Comparison of ENCODE assay signal across 2 cellular contexts in the genomic region with DNA sequence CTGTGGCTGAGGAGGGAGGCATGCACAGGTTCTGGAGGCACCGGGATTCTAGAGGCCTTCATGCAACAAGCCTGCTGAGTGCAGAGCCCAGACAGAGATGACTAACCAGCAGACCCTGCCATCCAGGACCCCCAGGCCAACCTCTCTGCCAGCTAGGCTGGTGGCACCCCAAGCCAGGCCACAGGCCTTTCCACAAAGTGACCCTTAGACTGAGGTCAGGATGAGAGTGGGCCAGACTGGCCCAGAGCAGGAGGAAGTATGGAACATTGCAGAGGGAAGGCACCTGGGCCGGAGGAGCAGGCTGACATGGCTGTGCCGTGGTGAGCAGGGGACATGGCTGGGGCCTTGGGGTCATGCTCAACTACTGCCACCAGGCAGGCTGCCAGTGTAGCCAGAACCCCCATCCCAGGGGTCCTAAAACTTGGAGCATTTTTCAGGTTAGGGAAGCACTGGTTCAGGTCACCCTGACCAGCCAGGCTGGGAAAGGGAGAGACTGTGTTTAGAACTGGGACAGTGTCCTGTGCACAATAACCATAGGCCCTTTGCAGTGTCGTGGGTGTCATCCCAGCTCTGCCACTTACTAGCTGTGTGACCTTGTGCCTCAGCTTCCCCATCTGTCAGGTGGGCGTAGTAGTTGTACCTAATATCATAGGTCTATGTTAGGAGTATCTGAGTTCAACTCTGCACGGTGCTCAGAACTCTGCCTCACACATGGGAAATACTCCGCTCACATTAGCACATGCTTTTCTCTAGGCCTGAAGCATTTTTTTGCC.
TF ChIP-seq lines count a peak whose summit lies in the region.

No MANE protein-coding gene starts in this region.

TF ChIP-seq in WTC11, 78 proteins besides CTCF, POLR2A, EP300 and RAD21:
- TF ChIP-seq ZBTB21 (CRISPR knock-in tag; IDR thresholded peaks at IDR 0.05; ENCODE audit: borderline replicate concordance) (no peak), TEAD4 (CRISPR knock-in tag; IDR thresholded peaks at IDR 0.05) (no peak), SMAD3 (CRISPR knock-in tag; IDR thresholded peaks at IDR 0.05; ENCODE audit: borderline replicate concordance) (no peak), CREM (CRISPR knock-in tag; IDR thresholded peaks at IDR 0.05) (no peak), ZNF232 (CRISPR knock-in tag; IDR thresholded peaks at IDR 0.05) (no peak), GABPB1 (CRISPR knock-in tag; IDR thresholded peaks at IDR 0.05) (no peak), ELF4 (CRISPR knock-in tag; IDR thresholded peaks at IDR 0.05; ENCODE audit: low read depth) (no peak), ZNF138 (CRISPR knock-in tag; conservative IDR thresholded peaks at IDR 0.05) (no peak)
- TF ChIP-seq, protein P1, sequence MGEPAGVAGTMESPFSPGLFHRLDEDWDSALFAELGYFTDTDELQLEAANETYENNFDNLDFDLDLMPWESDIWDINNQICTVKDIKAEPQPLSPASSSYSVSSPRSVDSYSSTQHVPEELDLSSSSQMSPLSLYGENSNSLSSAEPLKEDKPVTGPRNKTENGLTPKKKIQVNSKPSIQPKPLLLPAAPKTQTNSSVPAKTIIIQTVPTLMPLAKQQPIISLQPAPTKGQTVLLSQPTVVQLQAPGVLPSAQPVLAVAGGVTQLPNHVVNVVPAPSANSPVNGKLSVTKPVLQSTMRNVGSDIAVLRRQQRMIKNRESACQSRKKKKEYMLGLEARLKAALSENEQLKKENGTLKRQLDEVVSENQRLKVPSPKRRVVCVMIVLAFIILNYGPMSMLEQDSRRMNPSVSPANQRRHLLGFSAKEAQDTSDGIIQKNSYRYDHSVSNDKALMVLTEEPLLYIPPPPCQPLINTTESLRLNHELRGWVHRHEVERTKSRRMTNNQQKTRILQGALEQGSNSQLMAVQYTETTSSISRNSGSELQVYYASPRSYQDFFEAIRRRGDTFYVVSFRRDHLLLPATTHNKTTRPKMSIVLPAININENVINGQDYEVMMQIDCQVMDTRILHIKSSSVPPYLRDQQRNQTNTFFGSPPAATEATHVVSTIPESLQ (CRISPR knock-in tag; IDR thresholded peaks at IDR 0.05) = no peak
- TF ChIP-seq, protein P2, sequence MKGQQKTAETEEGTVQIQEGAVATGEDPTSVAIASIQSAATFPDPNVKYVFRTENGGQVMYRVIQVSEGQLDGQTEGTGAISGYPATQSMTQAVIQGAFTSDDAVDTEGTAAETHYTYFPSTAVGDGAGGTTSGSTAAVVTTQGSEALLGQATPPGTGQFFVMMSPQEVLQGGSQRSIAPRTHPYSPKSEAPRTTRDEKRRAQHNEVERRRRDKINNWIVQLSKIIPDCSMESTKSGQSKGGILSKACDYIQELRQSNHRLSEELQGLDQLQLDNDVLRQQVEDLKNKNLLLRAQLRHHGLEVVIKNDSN (CRISPR knock-in tag; IDR thresholded peaks at IDR 0.05) = no peak
- TF ChIP-seq, protein P3, sequence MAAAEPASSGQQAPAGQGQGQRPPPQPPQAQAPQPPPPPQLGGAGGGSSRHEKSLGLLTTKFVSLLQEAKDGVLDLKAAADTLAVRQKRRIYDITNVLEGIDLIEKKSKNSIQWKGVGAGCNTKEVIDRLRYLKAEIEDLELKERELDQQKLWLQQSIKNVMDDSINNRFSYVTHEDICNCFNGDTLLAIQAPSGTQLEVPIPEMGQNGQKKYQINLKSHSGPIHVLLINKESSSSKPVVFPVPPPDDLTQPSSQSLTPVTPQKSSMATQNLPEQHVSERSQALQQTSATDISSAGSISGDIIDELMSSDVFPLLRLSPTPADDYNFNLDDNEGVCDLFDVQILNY (CRISPR knock-in tag; IDR thresholded peaks at IDR 0.05) = no peak
- TF ChIP-seq, protein P4, sequence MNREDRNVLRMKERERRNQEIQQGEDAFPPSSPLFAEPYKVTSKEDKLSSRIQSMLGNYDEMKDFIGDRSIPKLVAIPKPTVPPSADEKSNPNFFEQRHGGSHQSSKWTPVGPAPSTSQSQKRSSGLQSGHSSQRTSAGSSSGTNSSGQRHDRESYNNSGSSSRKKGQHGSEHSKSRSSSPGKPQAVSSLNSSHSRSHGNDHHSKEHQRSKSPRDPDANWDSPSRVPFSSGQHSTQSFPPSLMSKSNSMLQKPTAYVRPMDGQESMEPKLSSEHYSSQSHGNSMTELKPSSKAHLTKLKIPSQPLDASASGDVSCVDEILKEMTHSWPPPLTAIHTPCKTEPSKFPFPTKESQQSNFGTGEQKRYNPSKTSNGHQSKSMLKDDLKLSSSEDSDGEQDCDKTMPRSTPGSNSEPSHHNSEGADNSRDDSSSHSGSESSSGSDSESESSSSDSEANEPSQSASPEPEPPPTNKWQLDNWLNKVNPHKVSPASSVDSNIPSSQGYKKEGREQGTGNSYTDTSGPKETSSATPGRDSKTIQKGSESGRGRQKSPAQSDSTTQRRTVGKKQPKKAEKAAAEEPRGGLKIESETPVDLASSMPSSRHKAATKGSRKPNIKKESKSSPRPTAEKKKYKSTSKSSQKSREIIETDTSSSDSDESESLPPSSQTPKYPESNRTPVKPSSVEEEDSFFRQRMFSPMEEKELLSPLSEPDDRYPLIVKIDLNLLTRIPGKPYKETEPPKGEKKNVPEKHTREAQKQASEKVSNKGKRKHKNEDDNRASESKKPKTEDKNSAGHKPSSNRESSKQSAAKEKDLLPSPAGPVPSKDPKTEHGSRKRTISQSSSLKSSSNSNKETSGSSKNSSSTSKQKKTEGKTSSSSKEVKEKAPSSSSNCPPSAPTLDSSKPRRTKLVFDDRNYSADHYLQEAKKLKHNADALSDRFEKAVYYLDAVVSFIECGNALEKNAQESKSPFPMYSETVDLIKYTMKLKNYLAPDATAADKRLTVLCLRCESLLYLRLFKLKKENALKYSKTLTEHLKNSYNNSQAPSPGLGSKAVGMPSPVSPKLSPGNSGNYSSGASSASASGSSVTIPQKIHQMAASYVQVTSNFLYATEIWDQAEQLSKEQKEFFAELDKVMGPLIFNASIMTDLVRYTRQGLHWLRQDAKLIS (CRISPR knock-in tag; IDR thresholded peaks at IDR 0.05; ENCODE audit: borderline replicate concordance) = no peak

TF ChIP-seq in H1, 55 proteins besides CTCF, POLR2A, EP300 and RAD21:
- TF ChIP-seq, protein P5, sequence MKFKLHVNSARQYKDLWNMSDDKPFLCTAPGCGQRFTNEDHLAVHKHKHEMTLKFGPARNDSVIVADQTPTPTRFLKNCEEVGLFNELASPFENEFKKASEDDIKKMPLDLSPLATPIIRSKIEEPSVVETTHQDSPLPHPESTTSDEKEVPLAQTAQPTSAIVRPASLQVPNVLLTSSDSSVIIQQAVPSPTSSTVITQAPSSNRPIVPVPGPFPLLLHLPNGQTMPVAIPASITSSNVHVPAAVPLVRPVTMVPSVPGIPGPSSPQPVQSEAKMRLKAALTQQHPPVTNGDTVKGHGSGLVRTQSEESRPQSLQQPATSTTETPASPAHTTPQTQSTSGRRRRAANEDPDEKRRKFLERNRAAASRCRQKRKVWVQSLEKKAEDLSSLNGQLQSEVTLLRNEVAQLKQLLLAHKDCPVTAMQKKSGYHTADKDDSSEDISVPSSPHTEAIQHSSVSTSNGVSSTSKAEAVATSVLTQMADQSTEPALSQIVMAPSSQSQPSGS (IDR thresholded peaks at IDR 0.05; ENCODE audit: low read length) = no peak
- TF ChIP-seq CBX5 (IDR thresholded peaks at IDR 0.05; ENCODE audit: low read depth, low read length) = no peak
- TF ChIP-seq GABPA (IDR thresholded peaks at IDR 0.05; ENCODE audit: borderline replicate concordance, insufficient read depth, low read length) = no peak
- TF ChIP-seq, protein P6, sequence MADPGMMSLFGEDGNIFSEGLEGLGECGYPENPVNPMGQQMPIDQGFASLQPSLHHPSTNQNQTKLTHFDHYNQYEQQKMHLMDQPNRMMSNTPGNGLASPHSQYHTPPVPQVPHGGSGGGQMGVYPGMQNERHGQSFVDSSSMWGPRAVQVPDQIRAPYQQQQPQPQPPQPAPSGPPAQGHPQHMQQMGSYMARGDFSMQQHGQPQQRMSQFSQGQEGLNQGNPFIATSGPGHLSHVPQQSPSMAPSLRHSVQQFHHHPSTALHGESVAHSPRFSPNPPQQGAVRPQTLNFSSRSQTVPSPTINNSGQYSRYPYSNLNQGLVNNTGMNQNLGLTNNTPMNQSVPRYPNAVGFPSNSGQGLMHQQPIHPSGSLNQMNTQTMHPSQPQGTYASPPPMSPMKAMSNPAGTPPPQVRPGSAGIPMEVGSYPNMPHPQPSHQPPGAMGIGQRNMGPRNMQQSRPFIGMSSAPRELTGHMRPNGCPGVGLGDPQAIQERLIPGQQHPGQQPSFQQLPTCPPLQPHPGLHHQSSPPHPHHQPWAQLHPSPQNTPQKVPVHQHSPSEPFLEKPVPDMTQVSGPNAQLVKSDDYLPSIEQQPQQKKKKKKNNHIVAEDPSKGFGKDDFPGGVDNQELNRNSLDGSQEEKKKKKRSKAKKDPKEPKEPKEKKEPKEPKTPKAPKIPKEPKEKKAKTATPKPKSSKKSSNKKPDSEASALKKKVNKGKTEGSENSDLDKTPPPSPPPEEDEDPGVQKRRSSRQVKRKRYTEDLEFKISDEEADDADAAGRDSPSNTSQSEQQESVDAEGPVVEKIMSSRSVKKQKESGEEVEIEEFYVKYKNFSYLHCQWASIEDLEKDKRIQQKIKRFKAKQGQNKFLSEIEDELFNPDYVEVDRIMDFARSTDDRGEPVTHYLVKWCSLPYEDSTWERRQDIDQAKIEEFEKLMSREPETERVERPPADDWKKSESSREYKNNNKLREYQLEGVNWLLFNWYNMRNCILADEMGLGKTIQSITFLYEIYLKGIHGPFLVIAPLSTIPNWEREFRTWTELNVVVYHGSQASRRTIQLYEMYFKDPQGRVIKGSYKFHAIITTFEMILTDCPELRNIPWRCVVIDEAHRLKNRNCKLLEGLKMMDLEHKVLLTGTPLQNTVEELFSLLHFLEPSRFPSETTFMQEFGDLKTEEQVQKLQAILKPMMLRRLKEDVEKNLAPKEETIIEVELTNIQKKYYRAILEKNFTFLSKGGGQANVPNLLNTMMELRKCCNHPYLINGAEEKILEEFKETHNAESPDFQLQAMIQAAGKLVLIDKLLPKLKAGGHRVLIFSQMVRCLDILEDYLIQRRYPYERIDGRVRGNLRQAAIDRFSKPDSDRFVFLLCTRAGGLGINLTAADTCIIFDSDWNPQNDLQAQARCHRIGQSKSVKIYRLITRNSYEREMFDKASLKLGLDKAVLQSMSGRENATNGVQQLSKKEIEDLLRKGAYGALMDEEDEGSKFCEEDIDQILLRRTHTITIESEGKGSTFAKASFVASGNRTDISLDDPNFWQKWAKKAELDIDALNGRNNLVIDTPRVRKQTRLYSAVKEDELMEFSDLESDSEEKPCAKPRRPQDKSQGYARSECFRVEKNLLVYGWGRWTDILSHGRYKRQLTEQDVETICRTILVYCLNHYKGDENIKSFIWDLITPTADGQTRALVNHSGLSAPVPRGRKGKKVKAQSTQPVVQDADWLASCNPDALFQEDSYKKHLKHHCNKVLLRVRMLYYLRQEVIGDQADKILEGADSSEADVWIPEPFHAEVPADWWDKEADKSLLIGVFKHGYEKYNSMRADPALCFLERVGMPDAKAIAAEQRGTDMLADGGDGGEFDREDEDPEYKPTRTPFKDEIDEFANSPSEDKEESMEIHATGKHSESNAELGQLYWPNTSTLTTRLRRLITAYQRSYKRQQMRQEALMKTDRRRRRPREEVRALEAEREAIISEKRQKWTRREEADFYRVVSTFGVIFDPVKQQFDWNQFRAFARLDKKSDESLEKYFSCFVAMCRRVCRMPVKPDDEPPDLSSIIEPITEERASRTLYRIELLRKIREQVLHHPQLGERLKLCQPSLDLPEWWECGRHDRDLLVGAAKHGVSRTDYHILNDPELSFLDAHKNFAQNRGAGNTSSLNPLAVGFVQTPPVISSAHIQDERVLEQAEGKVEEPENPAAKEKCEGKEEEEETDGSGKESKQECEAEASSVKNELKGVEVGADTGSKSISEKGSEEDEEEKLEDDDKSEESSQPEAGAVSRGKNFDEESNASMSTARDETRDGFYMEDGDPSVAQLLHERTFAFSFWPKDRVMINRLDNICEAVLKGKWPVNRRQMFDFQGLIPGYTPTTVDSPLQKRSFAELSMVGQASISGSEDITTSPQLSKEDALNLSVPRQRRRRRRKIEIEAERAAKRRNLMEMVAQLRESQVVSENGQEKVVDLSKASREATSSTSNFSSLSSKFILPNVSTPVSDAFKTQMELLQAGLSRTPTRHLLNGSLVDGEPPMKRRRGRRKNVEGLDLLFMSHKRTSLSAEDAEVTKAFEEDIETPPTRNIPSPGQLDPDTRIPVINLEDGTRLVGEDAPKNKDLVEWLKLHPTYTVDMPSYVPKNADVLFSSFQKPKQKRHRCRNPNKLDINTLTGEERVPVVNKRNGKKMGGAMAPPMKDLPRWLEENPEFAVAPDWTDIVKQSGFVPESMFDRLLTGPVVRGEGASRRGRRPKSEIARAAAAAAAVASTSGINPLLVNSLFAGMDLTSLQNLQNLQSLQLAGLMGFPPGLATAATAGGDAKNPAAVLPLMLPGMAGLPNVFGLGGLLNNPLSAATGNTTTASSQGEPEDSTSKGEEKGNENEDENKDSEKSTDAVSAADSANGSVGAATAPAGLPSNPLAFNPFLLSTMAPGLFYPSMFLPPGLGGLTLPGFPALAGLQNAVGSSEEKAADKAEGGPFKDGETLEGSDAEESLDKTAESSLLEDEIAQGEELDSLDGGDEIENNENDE (IDR thresholded peaks at IDR 0.05; ENCODE audit: insufficient replicate concordance, low read length) = no peak
- TF ChIP-seq KDM1A (IDR thresholded peaks at IDR 0.05; ENCODE audit: borderline replicate concordance, low read length) = no peak
- TF ChIP-seq TEAD4 (IDR thresholded peaks at IDR 0.05; ENCODE audit: low read depth, low read length) = no peak
